ENCODE assay signal across 18 cellular contexts in the genomic region with DNA sequence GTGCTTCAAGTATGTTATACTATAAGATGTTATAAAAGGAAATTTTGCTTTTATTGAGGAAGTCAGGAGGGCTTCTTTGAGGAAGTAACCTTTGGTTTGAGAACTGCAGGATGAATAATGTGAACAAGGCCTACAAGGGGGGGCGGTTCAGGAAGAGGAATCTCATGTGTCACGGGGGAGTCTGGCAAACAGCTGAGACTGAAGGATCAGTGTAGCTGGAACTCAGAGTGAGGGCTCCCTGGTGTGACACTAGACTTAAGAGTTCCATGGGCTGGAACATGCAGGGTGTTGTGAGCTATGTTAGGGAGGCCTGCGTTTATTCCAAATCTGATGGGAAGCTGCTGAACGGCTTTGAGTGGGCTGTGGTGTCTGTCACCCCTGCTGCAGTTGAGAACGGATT.
"Had no signal": no experiment of that assay in that cellular context is flagged by ENCODE, and none has a peak within 500 bp of the region (broad histone marks: within the 10 kb centered on the region; RNA-seq: fewer than 3 reads in every experiment).

No MANE protein-coding gene starts in this region.

- H3K9me3 ChIP-seq: colonic mucosa, tibial nerve had no signal

- ATAC-seq: activated T-helper 17 cell treated with anti-CD3 and anti-CD28 coated beads, Interleukin-2, amount 50 U/mL, for 72 hours; foreskin keratinocyte; naive thymus-derived CD8-positive, alpha-beta T cell; sciatic nerve; T-cell had no signal

- DNase-seq: activated B cell treated with CpG ODN at 0.5 μM for 24 hours; activated CD4-positive, alpha-beta T cell treated with anti-CD3 and anti-CD28 coated beads, Interleukin-2, amount 10 ng/mL, durations not matched to agents 24 days and 14 days; activated naive CD4-positive, alpha-beta T cell treated with anti-CD3 and anti-CD28 coated beads for 36 hours; activated T-cell treated with anti-CD3 and anti-CD28 coated beads for 4 hours; colonic mucosa; foreskin keratinocyte; heart right ventricle; naive thymus-derived CD8-positive, alpha-beta T cell; nucleus accumbens; spleen; stimulated activated CD4-positive, alpha-beta T cell treated with anti-CD3 and anti-CD28 coated beads, Interleukin-1b, Interleukin-23, amount 100 ng/mL, for 48 hours; stimulated activated naive B cell treated with anti-CD40 and anti-IgM and Interleukin-4, amounts not matched to agents 10 μg/mL and 1 μg/mL and 100 μg/mL, for 72 hours; T-cell had no signal

- H3K4me1 ChIP-seq: colonic mucosa, spleen, tibial nerve had no signal

- H3K4me3 ChIP-seq: cardiac muscle cell, colonic mucosa, heart right ventricle, lung, spleen, tibial nerve had no signal

- H3K36me3 ChIP-seq: cardiac muscle cell, colonic mucosa, heart right ventricle, spleen, tibial nerve had no signal
